ENCODE assay signal across 21 cellular contexts in the genomic region with DNA sequence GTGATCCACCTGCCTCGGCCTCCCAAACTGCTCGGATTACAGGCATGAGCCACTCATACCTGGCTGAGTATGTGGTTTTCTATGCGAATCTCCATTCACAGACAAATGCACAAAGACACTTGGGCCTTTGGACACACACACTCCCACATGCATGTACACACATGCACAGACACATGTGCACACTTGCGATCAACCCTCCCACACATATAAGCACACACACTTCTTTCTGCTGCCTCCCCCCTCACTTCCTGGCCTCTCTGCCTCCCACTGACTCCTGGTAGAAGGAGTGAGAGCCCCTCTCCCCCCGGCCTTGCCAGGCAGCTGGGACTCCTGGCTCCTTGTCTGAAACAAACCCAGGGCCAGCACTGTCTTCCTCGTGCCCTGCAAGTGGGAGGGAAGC. TPM values are rescaled to one million over a fixed set of nuclear protein-coding genes. Genes with fewer than 3 reads are reported as not detected.
DNase-seq lines count a peak whose midpoint lies in the region; ATAC-seq, FAIRE-seq and TF ChIP-seq lines count a peak whose summit lies in the region.
"Had no signal": no experiment of that assay in that cellular context is flagged by ENCODE, and none has a peak within 500 bp of the region (broad histone marks: within the 10 kb centered on the region; RNA-seq: fewer than 3 reads in every experiment).

No MANE protein-coding gene starts in this region.

- ATAC-seq in A549 (no peak), GM18870 (IDR thresholded peaks at IDR 0.05; ENCODE audit: unreplicated experiment) (no peak), GM19397 (IDR thresholded peaks at IDR 0.05; ENCODE audit: unreplicated experiment) (no peak)
- no peak for ATAC-seq in natural killer cell treated with Interleukin-12 subunit alpha and Interleukin-12 subunit beta and Interleukin-15 and Interleukin-18, amount 100 ng/mL, for 72 hours
- ATAC-seq: GM23338, HCT116 had no signal

- H3K4me3 Mint-ChIP-seq in natural killer cell treated with Interleukin-12 subunit alpha and Interleukin-12 subunit beta and Interleukin-15 and Interleukin-18, amount 100 ng/mL, for 72 hours = no peak overlapping the region
- H3K4me3 Mint-ChIP-seq: B cell; CD4-positive, alpha-beta T cell; GM23338; IgD-negative memory B cell had no signal

- no peak for TF ChIP-seq POLR2A in A549 (IDR thresholded peaks at IDR 0.05; ENCODE audit: low read length)
- TF ChIP-seq POLR2A in spleen (IDR thresholded peaks at IDR 0.05) = no peak

- no peaks in the 10 kb centered on the region for H3K4me1 Mint-ChIP-seq in natural killer cell treated with Interleukin-12 subunit alpha and Interleukin-12 subunit beta and Interleukin-15 and Interleukin-18, amount 100 ng/mL, for 72 hours (ENCODE audit: low read depth in 2 of 2)
- H3K4me1 Mint-ChIP-seq: B cell, GM23338, IgD-negative memory B cell had no signal

- no peaks in the 10 kb centered on the region for H3K27me3 Mint-ChIP-seq in natural killer cell treated with Interleukin-12 subunit alpha and Interleukin-12 subunit beta and Interleukin-15 and Interleukin-18, amount 100 ng/mL, for 72 hours
- H3K27me3 Mint-ChIP-seq: B cell; CD4-positive, alpha-beta T cell had no signal

- POLR2A ChIA-PET in A549 (lab: Yijun Ruan, JAX) = no interaction called here

- H3K4me3 ChIP-seq in A549 (no peak overlapping the region), H7 (ENCODE audit: insufficient read depth, low read depth, low read length) (no peak overlapping the region), spleen (no peak overlapping the region)
- H3K4me3 ChIP-seq: GM23338 had no signal

- H3K4me1 ChIP-seq in A549 = no peaks in the 10 kb centered on the region
- H3K4me1 ChIP-seq in spleen = no peaks in the 10 kb centered on the region

- no peak overlapping the region for H3K4me2 ChIP-seq in A549
- H3K4me2 ChIP-seq: GM23338 had no signal

- WGBS in A549 (ENCODE audit: missing lambda C conversion rate) = 53% methylated on average over 6 of the region's 6 CpGs
- WGBS in spleen, 5 donors = 82 to 88% (median 84%) methylated on average over 6 of the region's 6 CpGs

- H3K27me3 ChIP-seq in H7 (ENCODE audit: control insufficient read depth, insufficient read depth, low read length) = no peaks in the 10 kb centered on the region
- no peaks in the 10 kb centered on the region for H3K27me3 ChIP-seq in spleen (replicated peaks in 1 of 7)

- TF ChIP-seq RAD21 in A549 (conservative IDR thresholded peaks at IDR 0.05 in 1 of 2, IDR thresholded peaks at IDR 0.05 in 1 of 2) = no peak

- H3K36me3 ChIP-seq in H7 (replicated peaks; ENCODE audit: control insufficient read depth, insufficient read depth, low read length) = no peaks in the 10 kb centered on the region
- H3K36me3 ChIP-seq in spleen = no peaks in the 10 kb centered on the region

- intact Hi-C loops in spleen (cut with DNase I; ENCODE audit: low total_unique reads) = no loop called here

- CTCF ChIA-PET in A549 (lab: Yijun Ruan, JAX) = interaction anchor here (1.6 to 1.8 kb wide), 3 partner anchors 10 to 80 kb away, joined by 7 to 9 read pairs (median 7); no protein-coding TSS in a partner anchor

- H3K9me3 ChIP-seq in A549 (no peaks in the 10 kb centered on the region), spleen (peaks cover 0 to 5% (median 0%) of the 10 kb centered on the region in 8 donors)

- H3K27ac Mint-ChIP-seq in natural killer cell treated with Interleukin-12 subunit alpha and Interleukin-12 subunit beta and Interleukin-15 and Interleukin-18, amount 100 ng/mL, for 72 hours = no peak overlapping the region
- H3K27ac Mint-ChIP-seq: B cell; CD4-positive, alpha-beta T cell; GM23338; IgD-negative memory B cell had no signal

- TF ChIP-seq CTCF in A549 (IDR thresholded peaks at IDR 0.05) (no peak), spleen (IDR thresholded peaks at IDR 0.05 in 8 of 11, conservative IDR thresholded peaks at IDR 0.05 in 3 of 11) (no peak)

- H3K9me3 Mint-ChIP-seq in natural killer cell treated with Interleukin-12 subunit alpha and Interleukin-12 subunit beta and Interleukin-15 and Interleukin-18, amount 100 ng/mL, for 72 hours = no peaks in the 10 kb centered on the region
- H3K9me3 Mint-ChIP-seq: CD4-positive, alpha-beta T cell; GM23338 had no signal

- no peaks in the 10 kb centered on the region for H3K36me3 Mint-ChIP-seq in natural killer cell treated with Interleukin-12 subunit alpha and Interleukin-12 subunit beta and Interleukin-15 and Interleukin-18, amount 100 ng/mL, for 72 hours
- H3K36me3 Mint-ChIP-seq: IgD-negative memory B cell had no signal

- H3K27ac ChIP-seq in A549 (no peak overlapping the region), spleen (no peak overlapping the region)
- H3K27ac ChIP-seq: C4-2B had no signal

- no peak for DNase-seq in A549 (ENCODE audit: low read depth in 1 of 2, low spot score in 1 of 2)
- DNase-seq in H7 = peak; percentile 7
- DNase-seq in islet precursor cell = peak; percentile 32
- DNase-seq in spleen = peak; percentile 33
- DNase-seq in natural killer cell treated with Interleukin-12 subunit alpha and Interleukin-12 subunit beta and Interleukin-15 and Interleukin-18, amount 100 ng/mL, for 72 hours (ENCODE audit: low spot score) = no peak
- DNase-seq: 8988T; Calu3; CD4-positive, alpha-beta T cell; DMS79 treated with DMSO at 0.1 percent for 48 hours; GF-D8; KBM-7 had no signal

- TF ChIP-seq EP300 in A549 (IDR thresholded peaks at IDR 0.05) = no peak

- FAIRE-seq in A549 (lab: Jason Lieb, UNC) = peak; percentile 7
- FAIRE-seq: GM19239, H54, HTR-8/SVneo had no signal

TF ChIP-seq in A549, 52 proteins besides CTCF, POLR2A, EP300 and RAD21 (continues in another document):
- TF ChIP-seq JUN (IDR thresholded peaks at IDR 0.05) (no peak), RNF2 (IDR thresholded peaks at IDR 0.05; ENCODE audit: borderline replicate concordance, low read depth) (no peak), ZFP36 (IDR thresholded peaks at IDR 0.05; ENCODE audit: borderline replicate concordance, partially characterized antibody) (no peak), SMC3 (IDR thresholded peaks at IDR 0.05) (no peak), CBX2 (IDR thresholded peaks at IDR 0.05; ENCODE audit: borderline replicate concordance, low read depth) (no peak), KDM1A (IDR thresholded peaks at IDR 0.05; ENCODE audit: low read depth) (no peak), MYC (IDR thresholded peaks at IDR 0.05; ENCODE audit: borderline replicate concordance, low read length) (no peak), KDM5A (IDR thresholded peaks at IDR 0.05) (no peak), RARB (CRISPR knock-in tag; IDR thresholded peaks at IDR 0.05) (no peak), HOXB5 (CRISPR knock-in tag; IDR thresholded peaks at IDR 0.05) (no peak), TP53 (CRISPR knock-in tag; IDR thresholded peaks at IDR 0.05) (no peak), EHF (CRISPR knock-in tag; IDR thresholded peaks at IDR 0.05) (no peak), CBX8 (IDR thresholded peaks at IDR 0.05) (no peak), NFE2L2 (conservative IDR thresholded peaks at IDR 0.05; ENCODE audit: low read length) (no peak), FOSL2 (IDR thresholded peaks at IDR 0.05) (no peak), FOSL2 (CRISPR knock-in tag; IDR thresholded peaks at IDR 0.05) (no peak)
- TF ChIP-seq, protein P1, sequence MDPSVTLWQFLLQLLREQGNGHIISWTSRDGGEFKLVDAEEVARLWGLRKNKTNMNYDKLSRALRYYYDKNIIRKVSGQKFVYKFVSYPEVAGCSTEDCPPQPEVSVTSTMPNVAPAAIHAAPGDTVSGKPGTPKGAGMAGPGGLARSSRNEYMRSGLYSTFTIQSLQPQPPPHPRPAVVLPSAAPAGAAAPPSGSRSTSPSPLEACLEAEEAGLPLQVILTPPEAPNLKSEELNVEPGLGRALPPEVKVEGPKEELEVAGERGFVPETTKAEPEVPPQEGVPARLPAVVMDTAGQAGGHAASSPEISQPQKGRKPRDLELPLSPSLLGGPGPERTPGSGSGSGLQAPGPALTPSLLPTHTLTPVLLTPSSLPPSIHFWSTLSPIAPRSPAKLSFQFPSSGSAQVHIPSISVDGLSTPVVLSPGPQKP (IDR thresholded peaks at IDR 0.05; ENCODE audit: low read depth, low read length) = no peak
- TF ChIP-seq, protein P2, sequence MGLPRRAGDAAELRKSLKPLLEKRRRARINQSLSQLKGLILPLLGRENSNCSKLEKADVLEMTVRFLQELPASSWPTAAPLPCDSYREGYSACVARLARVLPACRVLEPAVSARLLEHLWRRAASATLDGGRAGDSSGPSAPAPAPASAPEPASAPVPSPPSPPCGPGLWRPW (IDR thresholded peaks at IDR 0.05) = no peak

RNA-seq across cellular contexts. Expression of a gene that starts 29.3 kb away (rescaled TPM):
- polyA plus RNA-seq in A549 (2011; rRNA removed) (2.1 and 2.3 TPM in 2 replicates), A549 (2017; fragmentation: RNase III; extraction: RNeasy Plus Mini Kit Qiagen cat#74134 plus additional on column Dnase treatment) (4.1 to 4.4 TPM (median 4.2 TPM) in 3 replicates), spleen (10 to 100 TPM in 2 of 3 donors, 1 to 10 TPM in 1; 9.7 to 18.6 (median 10.7) TPM)
- 7.1 and 8.7 TPM in 2 replicates for polyA plus RNA-seq in A549 (2012; cell fraction: cytosol; rRNA removed)
- polyA plus RNA-seq in A549 (2012; cell fraction: nucleus; rRNA removed) = 9.8 and 13.2 TPM in 2 replicates
- polyA minus RNA-seq in A549 (2011; rRNA and poly(A)+ RNA removed) = 3.3 and 3.4 TPM in 2 replicates
- 12.9 and 19.4 TPM in 2 replicates for total RNA-seq in H7 (2014; rRNA removed; shearing (Covaris generic))
- 10 to 100 TPM; 12.4 to 28.0 (median 18.5) TPM for total RNA-seq in spleen
- total RNA-seq in natural killer cell treated with Interleukin-12 subunit alpha and Interleukin-12 subunit beta and Interleukin-15 and Interleukin-18, amount 100 ng/mL, for 72 hours = 10 to 100 TPM; 15.6 to 17.7 TPM

RNA-seq across cellular contexts. Expression of a gene that starts 29.9 kb away (rescaled TPM):
- polyA plus RNA-seq in A549 (2011; rRNA removed) (194 and 208 TPM in 2 replicates), A549 (2017; fragmentation: RNase III; extraction: RNeasy Plus Mini Kit Qiagen cat#74134 plus additional on column Dnase treatment) (202 to 226 TPM (median 206 TPM) in 3 replicates), spleen (10 to 100 TPM; 54.5 to 69.1 (median 68.8) TPM)
- polyA plus RNA-seq in A549 (2012; cell fraction: cytosol; rRNA removed) = 137 and 159 TPM in 2 replicates
- polyA plus RNA-seq in A549 (2012; cell fraction: nucleus; rRNA removed) = 90.9 and 93.5 TPM in 2 replicates
- polyA minus RNA-seq in A549 (2011; rRNA and poly(A)+ RNA removed) = 114 and 131 TPM in 2 replicates
- 63.5 and 69.1 TPM in 2 replicates for total RNA-seq in H7 (2014; rRNA removed; shearing (Covaris generic))
- total RNA-seq in spleen = 10 to 100 TPM; 49.3 to 73.1 (median 60.7) TPM
- total RNA-seq in natural killer cell treated with Interleukin-12 subunit alpha and Interleukin-12 subunit beta and Interleukin-15 and Interleukin-18, amount 100 ng/mL, for 72 hours = 100 to 1,000 TPM in 1 of 2 donors, 10 to 100 TPM in 1; 94.3 to 108 TPM

Comparison
In these comparisons a context has a peak if more than half of its experiments do, and no peak if none do; other contexts are left out.
1. DNase-seq: peak in H7 (single experiment), islet precursor cell (single experiment) and spleen (single experiment); none in A549 (0 of 2) and natural killer cell treated with Interleukin-12 subunit alpha and Interleukin-12 subunit beta and Interleukin-15 and Interleukin-18, amount 100 ng/mL, for 72 hours (single experiment).